ENCODE assay signal across 13 cellular contexts in genomic region chr5:37771731-37772130, GRCh38.
DNase-seq lines count a peak whose midpoint lies in the region; TF ChIP-seq lines count a peak whose summit lies in the region.
"Had no signal": no experiment of that assay in that cellular context is flagged by ENCODE, and none has a peak within 500 bp of the region (broad histone marks: within the 10 kb centered on the region; RNA-seq: fewer than 3 reads in every experiment).

No MANE protein-coding gene starts in this region.

- no peaks in the 10 kb centered on the region for H3K27me3 ChIP-seq in SJCRH30
- H3K27me3 ChIP-seq: esophagus squamous epithelium had no signal

- peak overlapping the region; percentile 92 for H3K27ac ChIP-seq in SJCRH30
- H3K27ac ChIP-seq: parathyroid adenoma, VCaP had no signal

- H3K36me3 ChIP-seq in SJCRH30 = no peaks in the 10 kb centered on the region
- H3K36me3 ChIP-seq: esophagus squamous epithelium had no signal

- no peak overlapping the region for H3K4me3 ChIP-seq in SJCRH30
- H3K4me3 ChIP-seq in fibroblast of mammary gland (ENCODE audit: control insufficient read depth, low read depth, low read length) = no peak overlapping the region
- H3K4me3 ChIP-seq: esophagus squamous epithelium had no signal

- DNase-seq in GM04503 (ENCODE audit: low read depth) (peak; percentile 99), SJCRH30 (peak; percentile 88 to 90), fibroblast of mammary gland (ENCODE audit: low read depth) (peak; percentile 97), renal cortical epithelial cell (ENCODE audit: low read depth) (peak; percentile 95), NCI-H82 (lab: John Stamatoyannopoulos, UW) (no peak), putamen (ENCODE audit: low spot score) (no peak), NCI-H748 (lab: John Stamatoyannopoulos, UW; ENCODE audit: unreplicated experiment) (no peak)
- no peak for DNase-seq in activated CD4-positive, CD25-positive, alpha-beta regulatory T cell treated with anti-CD3 and anti-CD28 coated beads, Interleukin-2, amount 50 U/mL, for 72 hours
- DNase-seq: activated T-cell treated with anti-CD3 and anti-CD28 coated beads for 4 hours, esophagus squamous epithelium, left ventricle myocardium superior had no signal

- peaks cover 17% of the 10 kb centered on the region for H3K9me3 ChIP-seq in SJCRH30 (replicated peaks)

- H3K4me1 ChIP-seq in SJCRH30 = peaks cover 29% of the 10 kb centered on the region
- H3K4me1 ChIP-seq: esophagus squamous epithelium, parathyroid adenoma had no signal

- no peak for TF ChIP-seq CTCF in fibroblast of mammary gland (conservative IDR thresholded peaks at IDR 0.05; ENCODE audit: control insufficient read depth, insufficient read depth, low read depth, low read length)

Comparison
In these comparisons a context has a peak if more than half of its experiments do, and no peak if none do; other contexts are left out.
1. DNase-seq: peak in GM04503 (single experiment), SJCRH30 (2 of 2), fibroblast of mammary gland (single experiment) and renal cortical epithelial cell (single experiment); none in NCI-H82 (single experiment), putamen (single experiment), NCI-H748 (single experiment) and activated CD4-positive, CD25-positive, alpha-beta regulatory T cell treated with anti-CD3 and anti-CD28 coated beads, Interleukin-2, amount 50 U/mL, for 72 hours (single experiment).